In genomic region chr4:16837475-16837874, GRCh38 we compare ENCODE assay signal across 23 cellular contexts.
DNase-seq lines count a peak whose midpoint lies in the region; ATAC-seq and TF ChIP-seq lines count a peak whose summit lies in the region.
"Had no signal": no experiment of that assay in that cellular context is flagged by ENCODE, and none has a peak within 500 bp of the region (broad histone marks: within the 10 kb centered on the region; RNA-seq: fewer than 3 reads in every experiment).

No MANE protein-coding gene starts in this region.

- H3K4me3 Mint-ChIP-seq in GM23338: no peak overlapping the region
- H3K4me3 Mint-ChIP-seq in WTC11: no peak overlapping the region
- no peak overlapping the region for H3K4me3 Mint-ChIP-seq in nephron
- H3K4me3 Mint-ChIP-seq: CD14-positive monocyte; CD4-positive, alpha-beta T cell; CD8-positive, alpha-beta memory T cell; HFFc6 had no signal

- TF ChIP-seq CTCF in GM23338 (conservative IDR thresholded peaks at IDR 0.05; ENCODE audit: low read depth in 2 of 2) (no peak), WTC11 (IDR thresholded peaks at IDR 0.05) (no peak), nephron (IDR thresholded peaks at IDR 0.05; ENCODE audit: unreplicated experiment in 3 of 3) (no peak)

- no peak overlapping the region for H3K4me2 ChIP-seq in GM23338
- H3K4me2 ChIP-seq: A549; BLaER1 treated with 17β-estradiol and CSF1 and Interleukin-3, amounts not matched to agents 10 nM and 100 nM had no signal

- no peak for DNase-seq in GM23338 (ENCODE audit: low spot score)
- no peak for DNase-seq in WTC11 (ENCODE audit: low spot score)
- DNase-seq in mucosa of gallbladder (ENCODE audit: low spot score): no peak
- no peak for DNase-seq in activated naive CD4-positive, alpha-beta T cell treated with Interleukin-2 at 50 U/mL for 16 hours
- DNase-seq: 8988T; ACHN; AML-193; BE2C; CD4-positive, alpha-beta T cell; CD8-positive, alpha-beta memory T cell; DMS 273 treated with DMSO at 0.1 percent for 48 hours; DMS79; EL; GDM1; GM23248; HFFc6 had no signal

- H3K27me3 Mint-ChIP-seq in GM23338 (ENCODE audit: insufficient read depth, low read depth, poor library complexity) (no peaks in the 10 kb centered on the region), WTC11 (ENCODE audit: low read depth) (no peaks in the 10 kb centered on the region), nephron (ENCODE audit: low read depth) (peaks cover 11% of the 10 kb centered on the region)

- H3K36me3 ChIP-seq in GM23338 (ENCODE audit: insufficient read depth): no peaks in the 10 kb centered on the region
- H3K36me3 ChIP-seq: BE2C; BLaER1 treated with 17β-estradiol and CSF1 and Interleukin-3, amounts not matched to agents 10 nM and 100 nM; HAP-1 had no signal

- H3K36me3 Mint-ChIP-seq in GM23338 (ENCODE audit: low read depth): peaks cover 10% of the 10 kb centered on the region; the same call in 2 of the 3 replicates
- peaks cover 10% of the 10 kb centered on the region; the same call in 1 of the 2 replicates for H3K36me3 Mint-ChIP-seq in WTC11
- H3K36me3 Mint-ChIP-seq in nephron (ENCODE audit: low read depth): peaks cover 50% of the 10 kb centered on the region
- H3K36me3 Mint-ChIP-seq: CD14-positive monocyte; CD8-positive, alpha-beta memory T cell had no signal

- H2AFZ ChIP-seq in GM23338: no peak overlapping the region
- H2AFZ ChIP-seq: GM23248 had no signal

- POLR2A ChIA-PET in WTC11 (lab: Charles Lee): no interaction called here

- H3K27me3 ChIP-seq in GM23338 (ENCODE audit: insufficient read depth): no peaks in the 10 kb centered on the region
- H3K27me3 ChIP-seq: BE2C; BLaER1 treated with 17β-estradiol and CSF1 and Interleukin-3, amounts not matched to agents 10 nM and 100 nM had no signal

- H3K4me1 Mint-ChIP-seq in GM23338: peaks cover 32% of the 10 kb centered on the region
- peaks cover 54% of the 10 kb centered on the region for H3K4me1 Mint-ChIP-seq in WTC11
- H3K4me1 Mint-ChIP-seq in nephron: peaks cover 24% of the 10 kb centered on the region
- H3K4me1 Mint-ChIP-seq: CD14-positive monocyte; CD8-positive, alpha-beta memory T cell had no signal

- ATAC-seq in GM23338 (no peak), WTC11 (no peak), HG02571 (IDR thresholded peaks at IDR 0.05; ENCODE audit: unreplicated experiment) (no peak)
- ATAC-seq: A549, GM12878 had no signal

- no peaks in the 10 kb centered on the region for H3K9me2 ChIP-seq in GM23338 (ENCODE audit: insufficient read depth)

- peaks cover 31% of the 10 kb centered on the region for H3K4me1 ChIP-seq in GM23338 (ENCODE audit: insufficient read depth)
- H3K4me1 ChIP-seq: A549; BE2C; BLaER1 treated with 17β-estradiol and CSF1 and Interleukin-3, amounts not matched to agents 10 nM and 100 nM had no signal

- CTCF ChIA-PET in WTC11 (lab: Charles Lee): interaction anchor here (0.6 to 1.3 kb wide), 2 partner anchors 11 to 68 kb away, joined by 3 to 4 read pairs; no protein-coding TSS in a partner anchor

- H3K27ac ChIP-seq in GM23338 (ENCODE audit: low read depth): no peak overlapping the region
- H3K27ac ChIP-seq: A549; BLaER1 treated with 17β-estradiol and CSF1 and Interleukin-3, amounts not matched to agents 10 nM and 100 nM; GM23248 had no signal

- H4K20me1 ChIP-seq in GM23338 (replicated peaks; ENCODE audit: insufficient read depth): no peaks in the 10 kb centered on the region
- H4K20me1 ChIP-seq: BLaER1 treated with 17β-estradiol and CSF1 and Interleukin-3, amounts not matched to agents 10 nM and 100 nM had no signal

- H3K4me3 ChIP-seq in GM23338: no peak overlapping the region
- H3K4me3 ChIP-seq: A549; BLaER1 treated with 17β-estradiol and CSF1 and Interleukin-3, amounts not matched to agents 10 nM and 100 nM; GM12878; GM23248; HAP-1 had no signal

- H3K9me3 Mint-ChIP-seq in GM23338: no peaks in the 10 kb centered on the region
- H3K9me3 Mint-ChIP-seq in WTC11: no peaks in the 10 kb centered on the region
- H3K9me3 Mint-ChIP-seq in nephron: no peaks in the 10 kb centered on the region
- H3K9me3 Mint-ChIP-seq: CD4-positive, alpha-beta T cell; HFFc6 had no signal

- H3K27ac Mint-ChIP-seq in GM23338 (peak overlapping the region; percentile 21; the same call in 1 of the 2 replicates), WTC11 (peak overlapping the region; percentile 30; the same call in 1 of the 2 replicates), nephron (peak overlapping the region; percentile 44 to 94 (median 82))
- H3K27ac Mint-ChIP-seq: CD4-positive, alpha-beta T cell; HFFc6 had no signal

- H3K79me2 ChIP-seq in GM23338 (replicated peaks; ENCODE audit: insufficient read depth): peaks cover 62% of the 10 kb centered on the region

- no peaks in the 10 kb centered on the region for H3F3A ChIP-seq in GM23338 (replicated peaks; ENCODE audit: low read depth)

TF ChIP-seq in GM23338, 12 proteins besides CTCF, POLR2A, EP300 and RAD21 (continues in another document):
- TF ChIP-seq REST (IDR thresholded peaks at IDR 0.05; ENCODE audit: unreplicated experiment): no peak
- no peak for TF ChIP-seq POLR2AphosphoS5 (IDR thresholded peaks at IDR 0.05; ENCODE audit: low read depth)
- no peak for TF ChIP-seq ETS1 (IDR thresholded peaks at IDR 0.05)
- no peak for TF ChIP-seq ZNF114 (CRISPR knock-in tag; IDR thresholded peaks at IDR 0.05)

TF ChIP-seq in WTC11, 78 proteins besides CTCF, POLR2A, EP300 and RAD21 (continues in another document):
- TF ChIP-seq MLX (CRISPR knock-in tag; IDR thresholded peaks at IDR 0.05): no peak
- no peak for TF ChIP-seq TEAD4 (CRISPR knock-in tag; IDR thresholded peaks at IDR 0.05)
- TF ChIP-seq ERG (CRISPR knock-in tag; IDR thresholded peaks at IDR 0.05): no peak
- no peak for TF ChIP-seq EMX1 (CRISPR knock-in tag; IDR thresholded peaks at IDR 0.05)
- no peak for TF ChIP-seq SP1 (CRISPR knock-in tag; conservative IDR thresholded peaks at IDR 0.05)
- TF ChIP-seq MXD4 (CRISPR knock-in tag; IDR thresholded peaks at IDR 0.05; ENCODE audit: borderline replicate concordance): no peak
- no peak for TF ChIP-seq AFF4 (CRISPR knock-in tag; IDR thresholded peaks at IDR 0.05; ENCODE audit: borderline replicate concordance)
- TF ChIP-seq CBFB (CRISPR knock-in tag; IDR thresholded peaks at IDR 0.05; ENCODE audit: low read depth): no peak
- TF ChIP-seq NFYB (CRISPR knock-in tag; conservative IDR thresholded peaks at IDR 0.05; ENCODE audit: low read depth): no peak
- no peak for TF ChIP-seq ETV6 (CRISPR knock-in tag; IDR thresholded peaks at IDR 0.05)
- TF ChIP-seq TEAD1 (CRISPR knock-in tag; IDR thresholded peaks at IDR 0.05): no peak
- no peak for TF ChIP-seq MAX (CRISPR knock-in tag; IDR thresholded peaks at IDR 0.05)
- no peak for TF ChIP-seq GRHL2 (CRISPR knock-in tag; IDR thresholded peaks at IDR 0.05; ENCODE audit: insufficient replicate concordance, severe bottlenecking)

Comparison
In these comparisons a context has a peak if more than half of its experiments do, and no peak if none do; other contexts are left out.
1. H3K27ac Mint-ChIP-seq: peak in every context shown above with its lines; median percentile 82 in nephron; 30 in WTC11; 21 in GM23338.